In the genomic region with DNA sequence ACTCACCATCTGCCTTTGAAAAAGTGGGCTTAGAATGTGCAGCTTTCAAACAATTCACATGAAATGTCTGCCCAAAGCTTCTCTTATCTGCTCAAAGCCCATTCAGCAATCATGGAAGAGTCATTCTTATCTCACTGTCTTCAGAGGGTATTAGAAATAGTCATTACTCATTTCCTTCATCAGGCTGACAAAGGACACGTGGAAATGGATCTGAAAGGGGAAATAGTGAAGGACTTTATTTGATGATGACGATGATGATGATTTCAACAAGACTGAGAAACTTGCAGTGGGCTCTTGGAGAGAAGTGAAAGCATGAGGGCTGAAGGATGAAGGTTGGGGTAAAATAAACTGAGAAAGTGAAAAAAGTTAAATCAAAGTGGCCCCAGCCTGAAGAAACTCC, we compare ENCODE assay signal across 15 cellular contexts.
DNase-seq lines count a peak whose midpoint lies in the region; ATAC-seq lines count a peak whose summit lies in the region.
"Had no signal": no experiment of that assay in that cellular context is flagged by ENCODE, and none has a peak within 500 bp of the region (broad histone marks: within the 10 kb centered on the region; RNA-seq: fewer than 3 reads in every experiment).

No MANE protein-coding gene starts in this region.

- peak; percentile 52 for ATAC-seq in GM21529 (IDR thresholded peaks at IDR 0.05; ENCODE audit: unreplicated experiment)
- no peak for ATAC-seq in HG03439 (IDR thresholded peaks at IDR 0.05; ENCODE audit: unreplicated experiment)

- DNase-seq in CD1c-positive myeloid dendritic cell (ENCODE audit: extremely low spot score) (peak; percentile 69), OCI-M1 (lab: John Stamatoyannopoulos, UW) (peak; percentile 42), iris pigment epithelial cell (ENCODE audit: low read depth) (peak; percentile 48), ACHN (no peak), kidney glomerular epithelial cell (lab: John Stamatoyannopoulos, UW) (no peak), T-helper 1 cell (no peak)
- DNase-seq: activated CD4-positive, CD25-positive, alpha-beta regulatory T cell; activated naive CD4-positive, alpha-beta T cell treated with anti-CD3 and anti-CD28 coated beads, Interleukin-2, amount 10 ng/mL, durations not matched to agents 7 days and 5 days; DMS 273 treated with DMSO at 0.1 percent for 48 hours; kidney; NCI-H2029; NCI-H82; posterior cingulate gyrus had no signal

- in situ Hi-C loops in ACHN (cut with HindIII; ENCODE audit: low pct_ligation_motif_present, low pct_unique_long_range_greater_than_20kb, low sequenced_read_pairs): no loop called here

Comparison
In these comparisons a context has a peak if more than half of its experiments do, and no peak if none do; other contexts are left out.
1. DNase-seq: peak in CD1c-positive myeloid dendritic cell (single experiment), OCI-M1 (single experiment) and iris pigment epithelial cell (single experiment); none in ACHN (single experiment), kidney glomerular epithelial cell (single experiment) and T-helper 1 cell (0 of 5).